In the genomic region with DNA sequence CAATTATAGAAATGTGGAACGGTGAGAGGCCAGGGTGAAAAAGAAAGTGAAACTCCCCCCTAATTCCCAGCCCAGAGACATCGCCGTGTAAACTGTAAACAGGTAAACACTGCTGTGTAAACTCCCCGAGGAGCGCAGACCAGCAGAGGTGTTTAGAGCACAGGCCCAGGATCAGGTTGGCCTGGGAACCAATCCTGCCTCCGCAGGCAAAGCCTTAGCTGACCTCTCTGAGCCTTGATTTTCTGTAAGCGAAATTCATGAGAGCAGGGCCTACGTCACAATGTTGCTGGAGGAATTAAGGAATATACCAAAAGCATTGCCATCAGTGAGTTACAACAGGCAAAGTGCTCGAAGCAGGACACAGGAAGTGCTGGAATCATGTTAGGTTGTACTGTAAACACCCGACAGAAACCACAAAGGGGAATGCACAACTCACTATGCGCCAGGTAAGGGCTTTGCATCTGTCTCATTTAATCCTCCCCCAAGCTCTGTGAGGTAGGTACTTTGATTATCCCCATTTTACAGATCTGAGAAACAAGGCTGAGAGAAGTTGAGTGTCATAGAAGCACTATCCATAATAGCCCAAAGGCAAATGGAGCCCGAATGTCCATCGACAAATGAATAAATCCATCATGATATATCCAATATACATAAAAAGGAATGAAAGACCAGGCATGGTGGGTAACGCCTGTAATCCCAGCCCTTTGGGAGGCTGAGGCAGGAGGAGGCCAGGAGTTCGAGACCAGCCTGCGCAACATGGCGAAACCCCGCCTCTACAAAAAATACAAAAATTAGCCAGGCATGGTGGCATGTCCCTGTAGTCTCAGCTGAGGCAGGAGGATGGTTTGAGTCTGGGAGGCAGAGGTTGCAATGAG, we compare ENCODE assay signal across 12 cellular contexts. TPM values are rescaled to one million over a fixed set of nuclear protein-coding genes. Genes with fewer than 3 reads are reported as not detected.
A peak's percentile ranks its signal among the peaks of the same experiment; 100 is the strongest.
DNase-seq lines count a peak whose midpoint lies in the region; ATAC-seq and TF ChIP-seq lines count a peak whose summit lies in the region.
"Had no signal": no experiment of that assay in that cellular context is flagged by ENCODE, and none has a peak within 500 bp of the region (broad histone marks: within the 10 kb centered on the region; RNA-seq: fewer than 3 reads in every experiment).

No MANE protein-coding gene starts in this region.

- H3K27ac ChIP-seq in CD8-positive, alpha-beta T cell (ENCODE audit: low read depth, low read length), result peak overlapping the region; percentile 14
- no peak overlapping the region for H3K27ac ChIP-seq in mesendoderm (ENCODE audit: low read depth, low read length)
- H3K27ac ChIP-seq in left lung, result no peak overlapping the region

- H2AK5ac ChIP-seq in mesendoderm (ENCODE audit: low read length), result no peak overlapping the region

- no peaks in the 10 kb centered on the region for H3K9me3 Mint-ChIP-seq in CD8-positive, alpha-beta T cell
- no peaks in the 10 kb centered on the region for H3K9me3 Mint-ChIP-seq in IgD-negative memory B cell
- no peaks in the 10 kb centered on the region for H3K9me3 Mint-ChIP-seq in activated naive CD8-positive, alpha-beta T cell treated with anti-CD3 and anti-CD28 coated beads for 36 hours
- H3K9me3 Mint-ChIP-seq: HFFc6 had no signal

- DNase-seq in CD8-positive, alpha-beta T cell, result no peak
- no peak for DNase-seq in activated naive CD8-positive, alpha-beta T cell treated with anti-CD3 and anti-CD28 coated beads for 36 hours
- peak; percentile 30 for DNase-seq in mesendoderm
- no peak for DNase-seq in activated gamma-delta T cell treated with Interleukin-2 at 50 U/mL for 16 hours
- DNase-seq in kidney glomerular epithelial cell (lab: John Stamatoyannopoulos, UW), result no peak
- DNase-seq in left lung, result no peak
- DNase-seq: head of caudate nucleus, HFFc6, NCI-H146 had no signal

- H3K79me2 ChIP-seq in mesendoderm (ENCODE audit: control insufficient read depth, insufficient read depth, low read length), result no peaks in the 10 kb centered on the region

- H4K8ac ChIP-seq in mesendoderm (ENCODE audit: low read depth, low read length), result no peak overlapping the region

- no peaks in the 10 kb centered on the region for H3K36me3 ChIP-seq in CD8-positive, alpha-beta T cell (ENCODE audit: insufficient read depth, low read length)
- no peaks in the 10 kb centered on the region for H3K36me3 ChIP-seq in mesendoderm (ENCODE audit: control insufficient read depth, insufficient read depth, low read length)
- H3K36me3 ChIP-seq in left lung, result no peaks in the 10 kb centered on the region

- TF ChIP-seq CTCF in CD8-positive, alpha-beta T cell (IDR thresholded peaks at IDR 0.05), result no peak
- no peak for TF ChIP-seq CTCF in left lung (IDR thresholded peaks at IDR 0.05)

- no peak overlapping the region for H2BK5ac ChIP-seq in mesendoderm (ENCODE audit: low read length)

- no peak overlapping the region for H4K5ac ChIP-seq in mesendoderm (ENCODE audit: low read length)

- WGBS in mesendoderm (ENCODE audit: extremely low coverage, insufficient coverage, low lambda C conversion rate), result no CpG with 5 or more reads among the region's 18 CpGs

- no peaks in the 10 kb centered on the region for H3K79me1 ChIP-seq in mesendoderm (ENCODE audit: low read length)

- peaks cover 18% of the 10 kb centered on the region for H3K4me1 Mint-ChIP-seq in CD8-positive, alpha-beta T cell (ENCODE audit: low read depth)
- H3K4me1 Mint-ChIP-seq in IgD-negative memory B cell, result peaks cover 0 to 12% (median 0%) of the 10 kb centered on the region in 3 donors
- H3K4me1 Mint-ChIP-seq in activated naive CD8-positive, alpha-beta T cell treated with anti-CD3 and anti-CD28 coated beads for 36 hours, result peaks cover 9% of the 10 kb centered on the region

- H3K27me3 Mint-ChIP-seq in CD8-positive, alpha-beta T cell (ENCODE audit: low read depth), result no peaks in the 10 kb centered on the region
- H3K27me3 Mint-ChIP-seq in IgD-negative memory B cell, result peaks cover 5% of the 10 kb centered on the region
- no peaks in the 10 kb centered on the region for H3K27me3 Mint-ChIP-seq in activated naive CD8-positive, alpha-beta T cell treated with anti-CD3 and anti-CD28 coated beads for 36 hours

- no peaks in the 10 kb centered on the region for H3K9me3 ChIP-seq in CD8-positive, alpha-beta T cell (ENCODE audit: low read length)
- no peaks in the 10 kb centered on the region for H3K9me3 ChIP-seq in left lung

- no peak overlapping the region for H3K56ac ChIP-seq in mesendoderm (ENCODE audit: low read length)

- H2BK15ac ChIP-seq in mesendoderm (replicated peaks; ENCODE audit: low read depth), result no peak overlapping the region

- H3K4me3 Mint-ChIP-seq in CD8-positive, alpha-beta T cell, result peak overlapping the region; percentile 88
- peak overlapping the region in 3 of 4 donors; percentile 8 to 65 (median 51) for H3K4me3 Mint-ChIP-seq in IgD-negative memory B cell
- H3K4me3 Mint-ChIP-seq in activated naive CD8-positive, alpha-beta T cell treated with anti-CD3 and anti-CD28 coated beads for 36 hours, result peak overlapping the region; percentile 33
- H3K4me3 Mint-ChIP-seq: HFFc6 had no signal

- H3K18ac ChIP-seq in mesendoderm (ENCODE audit: low read length), result no peak overlapping the region

- POLR2A ChIA-PET in CD8-positive, alpha-beta T cell (lab: Charles Lee), result interaction anchor here (0.6 kb wide), 1 partner anchor 15 kb away, joined by 4 read pairs; no protein-coding TSS in a partner anchor

- H3K4me1 ChIP-seq in CD8-positive, alpha-beta T cell (ENCODE audit: insufficient read depth, low read length), result no peaks in the 10 kb centered on the region
- H3K4me1 ChIP-seq in mesendoderm (ENCODE audit: control insufficient read depth, low read depth, low read length) (no peaks in the 10 kb centered on the region), left lung (peaks cover 6 to 17% of the 10 kb centered on the region in 2 donors)

- no peak overlapping the region for H3K4ac ChIP-seq in mesendoderm (ENCODE audit: low read depth, low read length)

- H3K27ac Mint-ChIP-seq in CD8-positive, alpha-beta T cell, result peak overlapping the region; percentile 95
- H3K27ac Mint-ChIP-seq in IgD-negative memory B cell, result no peak overlapping the region
- H3K27ac Mint-ChIP-seq in activated naive CD8-positive, alpha-beta T cell treated with anti-CD3 and anti-CD28 coated beads for 36 hours, result peak overlapping the region; percentile 54
- H3K27ac Mint-ChIP-seq: HFFc6 had no signal

- no peak overlapping the region for H2BK120ac ChIP-seq in mesendoderm (ENCODE audit: low read depth, low read length)

- H3K27me3 ChIP-seq in CD8-positive, alpha-beta T cell (ENCODE audit: insufficient read depth, low read length), result no peaks in the 10 kb centered on the region
- H3K27me3 ChIP-seq in mesendoderm (ENCODE audit: insufficient read depth, low read length, poor library complexity) (no peaks in the 10 kb centered on the region), left lung (no peaks in the 10 kb centered on the region)

- H3K9ac ChIP-seq in mesendoderm (ENCODE audit: low read length), result no peak overlapping the region

- no peak overlapping the region for H3K4me2 ChIP-seq in mesendoderm (ENCODE audit: low read length)

- no peak overlapping the region for H3K23ac ChIP-seq in mesendoderm (ENCODE audit: low read length)

- CTCF ChIA-PET in CD8-positive, alpha-beta T cell (lab: Charles Lee), result interaction anchor here (0.7 to 1.4 kb wide), 2 partner anchors 43 to 122 kb away, joined by 3 read pairs; no protein-coding TSS in a partner anchor

- H3K4me3 ChIP-seq in CD8-positive, alpha-beta T cell (ENCODE audit: low read depth, low read length), result peak overlapping the region; percentile 18
- H3K4me3 ChIP-seq in mesendoderm (ENCODE audit: low read length) (no peak overlapping the region), left lung (no peak overlapping the region)

- H3K36me3 Mint-ChIP-seq in CD8-positive, alpha-beta T cell, result no peaks in the 10 kb centered on the region
- no peaks in the 10 kb centered on the region for H3K36me3 Mint-ChIP-seq in IgD-negative memory B cell
- no peaks in the 10 kb centered on the region for H3K36me3 Mint-ChIP-seq in activated naive CD8-positive, alpha-beta T cell treated with anti-CD3 and anti-CD28 coated beads for 36 hours

- peak; percentile 58 for ATAC-seq in CD8-positive, alpha-beta T cell
- ATAC-seq in left lung, result no peak
- ATAC-seq in GM21390 (IDR thresholded peaks at IDR 0.05; ENCODE audit: unreplicated experiment), result no peak

- intact Hi-C loops in CD8-positive, alpha-beta T cell (cut with DNase I, micrococcal nuclease), result loop anchor here in 1 of 2 experiments (1.0 kb wide), 1 partner anchor 30 kb away; the partner anchor contains the start of gene KIAA0232
- intact Hi-C loops in left lung (cut with DNase I), result no loop called here

RNA-seq across cellular contexts. Expression of gene KIAA0232, which starts 30.7 kb away (rescaled TPM):
- total RNA-seq in CD8-positive, alpha-beta T cell, result 10 to 100 TPM; 18.4 to 19.7 TPM
- 9.3 TPM for polyA plus RNA-seq in IgD-negative memory B cell
- 10 to 100 TPM; 13.8 to 14.7 TPM for total RNA-seq in activated naive CD8-positive, alpha-beta T cell treated with anti-CD3 and anti-CD28 coated beads for 36 hours
- 8.7 TPM for polyA plus RNA-seq in mesendoderm (2013, experiment 1 of 2)
- 9.1 TPM for polyA plus RNA-seq in mesendoderm (2013, experiment 2 of 2)
- 10 to 100 TPM; 24.3 to 28.6 TPM for total RNA-seq in left lung

RNA-seq across cellular contexts. Expression of gene BLOC1S4, which starts 35.9 kb away (rescaled TPM):
- total RNA-seq in CD8-positive, alpha-beta T cell, result 10 to 100 TPM; 29.7 to 30.7 TPM
- 55.9 TPM for polyA plus RNA-seq in IgD-negative memory B cell
- 10 to 100 TPM; 19.4 to 21.0 TPM for total RNA-seq in activated naive CD8-positive, alpha-beta T cell treated with anti-CD3 and anti-CD28 coated beads for 36 hours
- 16.0 TPM for polyA plus RNA-seq in mesendoderm (2013, experiment 1 of 2)
- polyA plus RNA-seq in mesendoderm (2013, experiment 2 of 2), result 15.6 TPM
- total RNA-seq in left lung, result 10 to 100 TPM; 10.8 to 11.1 TPM

RNA-seq across cellular contexts. Expression of gene MRFAP1L1, which starts 42.2 kb away (rescaled TPM):
- total RNA-seq in CD8-positive, alpha-beta T cell, result 10 to 100 TPM; 27.5 to 30.0 TPM
- 69.2 TPM for polyA plus RNA-seq in IgD-negative memory B cell
- total RNA-seq in activated naive CD8-positive, alpha-beta T cell treated with anti-CD3 and anti-CD28 coated beads for 36 hours, result 10 to 100 TPM; 41.4 to 42.5 TPM
- polyA plus RNA-seq in mesendoderm (2013, experiment 1 of 2), result 51.6 TPM
- 51.1 TPM for polyA plus RNA-seq in mesendoderm (2013, experiment 2 of 2)
- 10 to 100 TPM; 43.3 to 46.2 TPM for total RNA-seq in left lung

RNA-seq across cellular contexts. Expression of gene S100P, which starts 58.2 kb away (rescaled TPM):
- total RNA-seq in CD8-positive, alpha-beta T cell, result 1 to 10 TPM; 1.1 to 1.5 TPM
- not detected for polyA plus RNA-seq in IgD-negative memory B cell
- total RNA-seq in activated naive CD8-positive, alpha-beta T cell treated with anti-CD3 and anti-CD28 coated beads for 36 hours, result 1 to 10 TPM in 1 of 2 experiments, under 1 TPM in 1; 0.37 to 2.5 TPM
- not detected for polyA plus RNA-seq in mesendoderm (2013, experiment 1 of 2)
- 0.35 TPM for polyA plus RNA-seq in mesendoderm (2013, experiment 2 of 2)
- total RNA-seq in left lung, result 10 to 100 TPM in 1 of 2 donors, 1 to 10 TPM in 1; 5.9 to 85.0 TPM
- total RNA-seq: HFFc6, myocyte had no signal

Comparison
In these comparisons a context has a peak if more than half of its experiments do, and no peak if none do; other contexts are left out.
1. H3K27ac Mint-ChIP-seq: peak in CD8-positive, alpha-beta T cell (single experiment) and activated naive CD8-positive, alpha-beta T cell treated with anti-CD3 and anti-CD28 coated beads for 36 hours (single experiment); none in IgD-negative memory B cell (0 of 3).
2. H3K4me3 Mint-ChIP-seq: peak in every context shown above with its lines; median percentile 88 in CD8-positive, alpha-beta T cell; 51 in IgD-negative memory B cell; 33 in activated naive CD8-positive, alpha-beta T cell treated with anti-CD3 and anti-CD28 coated beads for 36 hours.